Comparison of ENCODE assay signal across 8 cellular contexts in the genomic region with DNA sequence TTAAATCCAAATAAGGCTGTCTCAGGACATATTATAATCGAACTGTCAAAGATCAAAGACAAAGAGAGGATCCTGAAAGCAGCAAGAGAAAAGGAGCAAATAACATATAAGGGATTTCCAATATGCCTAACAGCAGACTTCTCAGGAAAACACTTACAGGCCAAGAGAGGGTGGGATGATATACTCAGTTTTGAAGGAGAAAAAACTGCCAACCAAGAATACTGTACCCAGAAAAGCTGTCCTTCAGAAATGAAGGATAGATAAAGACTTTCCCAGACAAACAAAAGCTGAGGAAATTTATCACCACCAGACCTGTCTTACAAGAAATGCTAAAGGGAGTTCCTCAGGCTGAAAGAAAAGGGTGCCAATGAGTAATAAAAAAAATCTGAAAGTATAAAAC.
"Had no signal": no experiment of that assay in that cellular context is flagged by ENCODE, and none has a peak within 500 bp of the region (broad histone marks: within the 10 kb centered on the region; RNA-seq: fewer than 3 reads in every experiment).

No MANE protein-coding gene starts in this region.

- H3K36me3 ChIP-seq: HAP-1 had no signal

- H3K27ac ChIP-seq: GM23248 had no signal

- H3K4me3 ChIP-seq: GM23248, GM23338, HAP-1 had no signal

- H3K9me3 ChIP-seq: HAP-1 had no signal

- H3K4me1 ChIP-seq: HAP-1 had no signal

- DNase-seq: GM23248, GOT3, H7, H9, HCEC 1CT, HFFc6 had no signal
